Comparison of ENCODE assay signal across 3 cellular contexts in the genomic region with DNA sequence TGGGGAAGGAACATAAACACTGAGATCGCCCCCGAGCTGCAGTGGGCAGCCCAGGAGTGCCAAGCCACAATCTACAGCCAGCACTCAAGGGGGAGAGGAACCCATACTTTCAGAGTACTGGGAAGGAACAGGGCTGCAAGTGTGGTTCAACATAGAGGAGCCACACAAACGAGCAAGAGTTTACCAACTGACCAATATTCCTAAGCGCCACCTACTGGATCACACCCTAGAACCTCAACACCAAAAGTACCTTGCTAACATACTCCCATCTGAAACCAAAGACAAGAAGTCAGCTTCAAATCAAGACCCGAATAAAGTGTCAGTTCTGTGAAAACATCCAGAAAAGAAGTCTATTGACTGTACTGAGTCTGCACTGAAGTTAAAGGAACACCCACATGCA. TPM values are rescaled to one million over a fixed set of nuclear protein-coding genes. Genes with fewer than 3 reads are reported as not detected.
"Had no signal": no experiment of that assay in that cellular context is flagged by ENCODE, and none has a peak within 500 bp of the region (broad histone marks: within the 10 kb centered on the region; RNA-seq: fewer than 3 reads in every experiment).

No MANE protein-coding gene starts in this region.

RNA-seq across cellular contexts. Expression of a gene that starts 55.8 kb away (rescaled TPM):
- total RNA-seq: NCI-H460, T-cell had no signal
- polyA plus RNA-seq: SK-N-SH had no signal
